8 cellular contexts compared by ENCODE assay signal in genomic region chr5:176630681-176631222, GRCh38. TPM values are rescaled to one million over a fixed set of nuclear protein-coding genes. Genes with fewer than 3 reads are reported as not detected.
DNase-seq lines count a peak whose midpoint lies in the region; ATAC-seq and TF ChIP-seq lines count a peak whose summit lies in the region.

No MANE protein-coding gene starts in this region.

- peaks cover 98% of the 10 kb centered on the region for H3K27me3 Mint-ChIP-seq in activated naive CD4-positive, alpha-beta T cell treated with anti-CD3 and anti-CD28 coated beads, Interleukin-2, amount 10 ng/mL, durations not matched to agents 7 days and 5 days
- peaks cover 84% of the 10 kb centered on the region for H3K27me3 Mint-ChIP-seq in activated naive CD8-positive, alpha-beta T cell treated with anti-CD3 and anti-CD28 coated beads for 36 hours

- no peak for TF ChIP-seq CTCF in kidney epithelial cell (IDR thresholded peaks at IDR 0.05; ENCODE audit: insufficient read depth, low read length, poor library complexity, severe bottlenecking)
- TF ChIP-seq CTCF in tibial artery (IDR thresholded peaks at IDR 0.05) = no peak

- H3K4me3 ChIP-seq in kidney epithelial cell (ENCODE audit: low read depth, low read length) = peak overlapping the region; percentile 14
- H3K4me3 ChIP-seq in tibial artery = peak overlapping the region; percentile 15 to 48

- H3K4me1 ChIP-seq in tibial artery = peaks cover 0 to 18% (median 16%) of the 10 kb centered on the region in 4 donors

- CTCF ChIA-PET in activated naive CD4-positive, alpha-beta T cell treated with anti-CD3 and anti-CD28 coated beads, Interleukin-2, amount 10 ng/mL, durations not matched to agents 7 days and 5 days (lab: Charles Lee) = interaction anchor here (0.9 to 1.9 kb wide), 4 partner anchors 9 to 30 kb away, joined by 3 to 6 read pairs (median 4); partner anchors contain the start of gene TSPAN17

- H3K27ac ChIP-seq in tibial artery = no peak overlapping the region

- intact Hi-C loops in tibial artery (cut with DNase I; ENCODE audit: low total_unique reads) = no loop called here

- no peaks in the 10 kb centered on the region for H3K36me3 Mint-ChIP-seq in activated naive CD4-positive, alpha-beta T cell treated with anti-CD3 and anti-CD28 coated beads, Interleukin-2, amount 10 ng/mL, durations not matched to agents 7 days and 5 days
- no peaks in the 10 kb centered on the region for H3K36me3 Mint-ChIP-seq in activated naive CD8-positive, alpha-beta T cell treated with anti-CD3 and anti-CD28 coated beads for 36 hours

- peaks cover 53% of the 10 kb centered on the region for H3K27me3 ChIP-seq in kidney epithelial cell (ENCODE audit: control insufficient read depth, insufficient read depth, low read length)
- peaks cover 0 to 79% of the 10 kb centered on the region in 2 donors for H3K27me3 ChIP-seq in tibial artery

- H3K9me3 Mint-ChIP-seq in activated naive CD4-positive, alpha-beta T cell treated with anti-CD3 and anti-CD28 coated beads, Interleukin-2, amount 10 ng/mL, durations not matched to agents 7 days and 5 days = no peaks in the 10 kb centered on the region
- no peaks in the 10 kb centered on the region for H3K9me3 Mint-ChIP-seq in activated naive CD8-positive, alpha-beta T cell treated with anti-CD3 and anti-CD28 coated beads for 36 hours

- H3K36me3 ChIP-seq in kidney epithelial cell (ENCODE audit: control insufficient read depth, insufficient read depth, low read length) (no peaks in the 10 kb centered on the region), tibial artery (no peaks in the 10 kb centered on the region)

- no peak for DNase-seq in activated naive CD4-positive, alpha-beta T cell treated with anti-CD3 and anti-CD28 coated beads, Interleukin-2, amount 10 ng/mL, durations not matched to agents 7 days and 5 days
- DNase-seq in activated naive CD4-positive, alpha-beta T cell treated with anti-CD3 and anti-CD28 coated beads, Interleukin-2, amount 50 U/mL, for 16 hours = no peak
- no peak for DNase-seq in activated naive CD8-positive, alpha-beta T cell treated with anti-CD3 and anti-CD28 coated beads for 36 hours
- DNase-seq in kidney epithelial cell (ENCODE audit: low read depth) = no peak
- DNase-seq in tibial artery = no peak
- no peak for DNase-seq in epidermal melanocyte (ENCODE audit: insufficient read length, low spot score)

- H3K4me1 Mint-ChIP-seq in activated naive CD4-positive, alpha-beta T cell treated with anti-CD3 and anti-CD28 coated beads, Interleukin-2, amount 10 ng/mL, durations not matched to agents 7 days and 5 days = peaks cover 21% of the 10 kb centered on the region
- H3K4me1 Mint-ChIP-seq in activated naive CD8-positive, alpha-beta T cell treated with anti-CD3 and anti-CD28 coated beads for 36 hours = peaks cover 11% of the 10 kb centered on the region

- ATAC-seq in HG03196 (IDR thresholded peaks at IDR 0.05; ENCODE audit: unreplicated experiment) = no peak
- ATAC-seq in HG03354 (IDR thresholded peaks at IDR 0.05; ENCODE audit: poor library complexity, severe bottlenecking, unreplicated experiment) = no peak

- peak overlapping the region; percentile 11 for H3K4me3 Mint-ChIP-seq in activated naive CD4-positive, alpha-beta T cell treated with anti-CD3 and anti-CD28 coated beads, Interleukin-2, amount 10 ng/mL, durations not matched to agents 7 days and 5 days
- H3K4me3 Mint-ChIP-seq in activated naive CD8-positive, alpha-beta T cell treated with anti-CD3 and anti-CD28 coated beads for 36 hours = peak overlapping the region; percentile 40

- no peaks in the 10 kb centered on the region for H3K9me3 ChIP-seq in tibial artery

- H3K27ac Mint-ChIP-seq in activated naive CD4-positive, alpha-beta T cell treated with anti-CD3 and anti-CD28 coated beads, Interleukin-2, amount 10 ng/mL, durations not matched to agents 7 days and 5 days = no peak overlapping the region
- H3K27ac Mint-ChIP-seq in activated naive CD8-positive, alpha-beta T cell treated with anti-CD3 and anti-CD28 coated beads for 36 hours = no peak overlapping the region

RNA-seq across cellular contexts. Expression of gene EIF4E1B, which starts 0.3 kb away (rescaled TPM):
- not detected for total RNA-seq in activated naive CD8-positive, alpha-beta T cell treated with anti-CD3 and anti-CD28 coated beads for 36 hours
- not detected in 2 replicates for total RNA-seq in kidney epithelial cell

RNA-seq across cellular contexts. Expression of gene SNCB, which starts 0.4 kb away (rescaled TPM):
- under 1 TPM; 0.46 to 0.80 TPM for total RNA-seq in activated naive CD8-positive, alpha-beta T cell treated with anti-CD3 and anti-CD28 coated beads for 36 hours
- total RNA-seq in kidney epithelial cell = not detected in 2 replicates

RNA-seq across cellular contexts. Expression of gene TSPAN17, which starts 16.5 kb away (rescaled TPM):
- total RNA-seq in activated naive CD8-positive, alpha-beta T cell treated with anti-CD3 and anti-CD28 coated beads for 36 hours = 10 to 100 TPM; 25.3 to 28.6 TPM
- 53.9 and 65.4 TPM in 2 replicates for total RNA-seq in kidney epithelial cell

RNA-seq across cellular contexts. Expression of gene GPRIN1, which starts 20.8 kb away (rescaled TPM):
- total RNA-seq in activated naive CD8-positive, alpha-beta T cell treated with anti-CD3 and anti-CD28 coated beads for 36 hours = 1 to 10 TPM; 1.5 to 1.7 TPM
- 17.3 and 19.9 TPM in 2 replicates for total RNA-seq in kidney epithelial cell
